Comparison of ENCODE assay signal across 1 cellular context in the genomic region with DNA sequence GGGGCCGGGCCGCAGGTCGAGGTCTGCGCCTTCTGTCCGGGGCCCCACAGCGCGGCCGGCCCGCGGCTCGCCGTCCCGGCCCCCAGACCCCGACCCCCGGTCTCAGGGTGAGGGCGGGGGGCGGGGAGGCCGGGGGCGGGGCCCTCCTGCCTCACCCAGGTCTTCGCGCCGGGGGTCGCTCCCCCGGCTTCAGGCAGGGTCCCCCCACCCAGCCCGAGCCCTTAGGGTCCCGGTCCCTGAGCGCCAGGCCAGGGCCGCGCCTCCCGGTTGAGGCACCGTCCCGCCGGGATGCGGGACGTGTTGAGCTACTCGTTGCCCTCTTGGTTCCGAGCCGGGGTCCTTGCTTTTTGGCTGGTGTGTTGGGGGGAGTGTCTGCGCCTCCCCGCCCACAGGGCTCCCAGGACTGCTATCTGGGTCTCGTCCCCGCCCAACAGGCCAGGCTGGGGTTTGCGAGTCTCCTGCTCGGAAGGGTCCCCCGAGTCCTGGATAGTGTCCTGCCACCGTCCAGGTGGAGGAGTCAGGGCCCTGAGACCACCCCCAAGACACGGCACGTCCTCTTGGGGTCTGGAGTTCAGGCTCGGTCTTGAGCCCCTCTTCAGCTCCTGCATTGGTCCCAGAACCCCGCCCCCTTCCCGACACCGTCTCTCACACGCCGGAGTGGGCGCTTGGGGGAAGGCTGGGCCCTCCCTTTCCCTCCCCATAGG.
TF ChIP-seq lines count a peak whose summit lies in the region.

No MANE protein-coding gene starts in this region.

TF ChIP-seq in GM23338, 12 proteins besides CTCF, POLR2A, EP300 and RAD21 (continued from another document):
- TF ChIP-seq, protein P1, sequence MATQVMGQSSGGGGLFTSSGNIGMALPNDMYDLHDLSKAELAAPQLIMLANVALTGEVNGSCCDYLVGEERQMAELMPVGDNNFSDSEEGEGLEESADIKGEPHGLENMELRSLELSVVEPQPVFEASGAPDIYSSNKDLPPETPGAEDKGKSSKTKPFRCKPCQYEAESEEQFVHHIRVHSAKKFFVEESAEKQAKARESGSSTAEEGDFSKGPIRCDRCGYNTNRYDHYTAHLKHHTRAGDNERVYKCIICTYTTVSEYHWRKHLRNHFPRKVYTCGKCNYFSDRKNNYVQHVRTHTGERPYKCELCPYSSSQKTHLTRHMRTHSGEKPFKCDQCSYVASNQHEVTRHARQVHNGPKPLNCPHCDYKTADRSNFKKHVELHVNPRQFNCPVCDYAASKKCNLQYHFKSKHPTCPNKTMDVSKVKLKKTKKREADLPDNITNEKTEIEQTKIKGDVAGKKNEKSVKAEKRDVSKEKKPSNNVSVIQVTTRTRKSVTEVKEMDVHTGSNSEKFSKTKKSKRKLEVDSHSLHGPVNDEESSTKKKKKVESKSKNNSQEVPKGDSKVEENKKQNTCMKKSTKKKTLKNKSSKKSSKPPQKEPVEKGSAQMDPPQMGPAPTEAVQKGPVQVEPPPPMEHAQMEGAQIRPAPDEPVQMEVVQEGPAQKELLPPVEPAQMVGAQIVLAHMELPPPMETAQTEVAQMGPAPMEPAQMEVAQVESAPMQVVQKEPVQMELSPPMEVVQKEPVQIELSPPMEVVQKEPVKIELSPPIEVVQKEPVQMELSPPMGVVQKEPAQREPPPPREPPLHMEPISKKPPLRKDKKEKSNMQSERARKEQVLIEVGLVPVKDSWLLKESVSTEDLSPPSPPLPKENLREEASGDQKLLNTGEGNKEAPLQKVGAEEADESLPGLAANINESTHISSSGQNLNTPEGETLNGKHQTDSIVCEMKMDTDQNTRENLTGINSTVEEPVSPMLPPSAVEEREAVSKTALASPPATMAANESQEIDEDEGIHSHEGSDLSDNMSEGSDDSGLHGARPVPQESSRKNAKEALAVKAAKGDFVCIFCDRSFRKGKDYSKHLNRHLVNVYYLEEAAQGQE (IDR thresholded peaks at IDR 0.05; ENCODE audit: unreplicated experiment): no peak
- TF ChIP-seq NANOG (IDR thresholded peaks at IDR 0.05; ENCODE audit: borderline replicate concordance) (no peak), EZH2phosphoT487 (IDR thresholded peaks at IDR 0.05; ENCODE audit: unreplicated experiment) (no peak), ZNF114 (CRISPR knock-in tag; IDR thresholded peaks at IDR 0.05) (no peak), EZH2 (IDR thresholded peaks at IDR 0.05; ENCODE audit: low read depth, unreplicated experiment) (no peak), CREB1 (CRISPR knock-in tag; IDR thresholded peaks at IDR 0.05; ENCODE audit: low read depth) (no peak), STAT1 (IDR thresholded peaks at IDR 0.05; ENCODE audit: unreplicated experiment) (no peak), ZNF331 (CRISPR knock-in tag; IDR thresholded peaks at IDR 0.05; ENCODE audit: low read depth) (no peak), POLR2AphosphoS5 (IDR thresholded peaks at IDR 0.05; ENCODE audit: low read depth) (no peak)
- TF ChIP-seq, protein P2, sequence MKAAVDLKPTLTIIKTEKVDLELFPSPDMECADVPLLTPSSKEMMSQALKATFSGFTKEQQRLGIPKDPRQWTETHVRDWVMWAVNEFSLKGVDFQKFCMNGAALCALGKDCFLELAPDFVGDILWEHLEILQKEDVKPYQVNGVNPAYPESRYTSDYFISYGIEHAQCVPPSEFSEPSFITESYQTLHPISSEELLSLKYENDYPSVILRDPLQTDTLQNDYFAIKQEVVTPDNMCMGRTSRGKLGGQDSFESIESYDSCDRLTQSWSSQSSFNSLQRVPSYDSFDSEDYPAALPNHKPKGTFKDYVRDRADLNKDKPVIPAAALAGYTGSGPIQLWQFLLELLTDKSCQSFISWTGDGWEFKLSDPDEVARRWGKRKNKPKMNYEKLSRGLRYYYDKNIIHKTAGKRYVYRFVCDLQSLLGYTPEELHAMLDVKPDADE (IDR thresholded peaks at IDR 0.05): no peak
- TF ChIP-seq, protein P3, sequence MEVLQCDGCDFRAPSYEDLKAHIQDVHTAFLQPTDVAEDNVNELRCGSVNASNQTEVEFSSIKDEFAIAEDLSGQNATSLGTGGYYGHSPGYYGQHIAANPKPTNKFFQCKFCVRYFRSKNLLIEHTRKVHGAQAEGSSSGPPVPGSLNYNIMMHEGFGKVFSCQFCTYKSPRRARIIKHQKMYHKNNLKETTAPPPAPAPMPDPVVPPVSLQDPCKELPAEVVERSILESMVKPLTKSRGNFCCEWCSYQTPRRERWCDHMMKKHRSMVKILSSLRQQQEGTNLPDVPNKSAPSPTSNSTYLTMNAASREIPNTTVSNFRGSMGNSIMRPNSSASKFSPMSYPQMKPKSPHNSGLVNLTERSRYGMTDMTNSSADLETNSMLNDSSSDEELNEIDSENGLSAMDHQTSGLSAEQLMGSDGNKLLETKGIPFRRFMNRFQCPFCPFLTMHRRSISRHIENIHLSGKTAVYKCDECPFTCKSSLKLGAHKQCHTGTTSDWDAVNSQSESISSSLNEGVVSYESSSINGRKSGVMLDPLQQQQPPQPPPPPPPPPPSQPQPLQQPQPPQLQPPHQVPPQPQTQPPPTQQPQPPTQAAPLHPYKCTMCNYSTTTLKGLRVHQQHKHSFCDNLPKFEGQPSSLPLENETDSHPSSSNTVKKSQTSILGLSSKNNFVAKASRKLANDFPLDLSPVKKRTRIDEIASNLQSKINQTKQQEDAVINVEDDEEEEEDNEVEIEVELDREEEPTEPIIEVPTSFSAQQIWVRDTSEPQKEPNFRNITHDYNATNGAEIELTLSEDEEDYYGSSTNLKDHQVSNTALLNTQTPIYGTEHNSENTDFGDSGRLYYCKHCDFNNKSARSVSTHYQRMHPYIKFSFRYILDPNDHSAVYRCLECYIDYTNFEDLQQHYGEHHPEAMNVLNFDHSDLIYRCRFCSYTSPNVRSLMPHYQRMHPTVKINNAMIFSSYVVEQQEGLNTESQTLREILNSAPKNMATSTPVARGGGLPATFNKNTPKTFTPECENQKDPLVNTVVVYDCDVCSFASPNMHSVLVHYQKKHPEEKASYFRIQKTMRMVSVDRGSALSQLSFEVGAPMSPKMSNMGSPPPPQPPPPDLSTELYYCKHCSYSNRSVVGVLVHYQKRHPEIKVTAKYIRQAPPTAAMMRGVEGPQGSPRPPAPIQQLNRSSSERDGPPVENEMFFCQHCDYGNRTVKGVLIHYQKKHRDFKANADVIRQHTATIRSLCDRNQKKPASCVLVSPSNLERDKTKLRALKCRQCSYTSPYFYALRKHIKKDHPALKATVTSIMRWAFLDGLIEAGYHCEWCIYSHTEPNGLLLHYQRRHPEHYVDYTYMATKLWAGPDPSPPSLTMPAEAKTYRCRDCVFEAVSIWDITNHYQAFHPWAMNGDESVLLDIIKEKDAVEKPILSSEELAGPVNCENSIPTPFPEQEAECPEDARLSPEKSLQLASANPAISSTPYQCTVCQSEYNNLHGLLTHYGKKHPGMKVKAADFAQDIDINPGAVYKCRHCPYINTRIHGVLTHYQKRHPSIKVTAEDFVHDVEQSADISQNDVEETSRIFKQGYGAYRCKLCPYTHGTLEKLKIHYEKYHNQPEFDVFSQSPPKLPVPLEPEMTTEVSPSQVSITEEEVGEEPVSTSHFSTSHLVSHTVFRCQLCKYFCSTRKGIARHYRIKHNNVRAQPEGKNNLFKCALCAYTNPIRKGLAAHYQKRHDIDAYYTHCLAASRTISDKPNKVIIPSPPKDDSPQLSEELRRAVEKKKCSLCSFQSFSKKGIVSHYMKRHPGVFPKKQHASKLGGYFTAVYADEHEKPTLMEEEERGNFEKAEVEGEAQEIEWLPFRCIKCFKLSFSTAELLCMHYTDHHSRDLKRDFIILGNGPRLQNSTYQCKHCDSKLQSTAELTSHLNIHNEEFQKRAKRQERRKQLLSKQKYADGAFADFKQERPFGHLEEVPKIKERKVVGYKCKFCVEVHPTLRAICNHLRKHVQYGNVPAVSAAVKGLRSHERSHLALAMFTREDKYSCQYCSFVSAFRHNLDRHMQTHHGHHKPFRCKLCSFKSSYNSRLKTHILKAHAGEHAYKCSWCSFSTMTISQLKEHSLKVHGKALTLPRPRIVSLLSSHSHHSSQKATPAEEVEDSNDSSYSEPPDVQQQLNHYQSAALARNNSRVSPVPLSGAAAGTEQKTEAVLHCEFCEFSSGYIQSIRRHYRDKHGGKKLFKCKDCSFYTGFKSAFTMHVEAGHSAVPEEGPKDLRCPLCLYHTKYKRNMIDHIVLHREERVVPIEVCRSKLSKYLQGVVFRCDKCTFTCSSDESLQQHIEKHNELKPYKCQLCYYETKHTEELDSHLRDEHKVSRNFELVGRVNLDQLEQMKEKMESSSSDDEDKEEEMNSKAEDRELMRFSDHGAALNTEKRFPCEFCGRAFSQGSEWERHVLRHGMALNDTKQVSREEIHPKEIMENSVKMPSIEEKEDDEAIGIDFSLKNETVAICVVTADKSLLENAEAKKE (CRISPR knock-in tag; IDR thresholded peaks at IDR 0.05): no peak
